ENCODE assay signal across 21 cellular contexts in genomic region chr2:204274487-204274886, GRCh38.
A peak's percentile ranks its signal among the peaks of the same experiment; 100 is the strongest.
DNase-seq lines count a peak whose midpoint lies in the region; ATAC-seq and TF ChIP-seq lines count a peak whose summit lies in the region.
"Had no signal": no experiment of that assay in that cellular context is flagged by ENCODE, and none has a peak within 500 bp of the region (broad histone marks: within the 10 kb centered on the region; RNA-seq: fewer than 3 reads in every experiment).

No MANE protein-coding gene starts in this region.

- TF ChIP-seq CTCF in GM23338 (conservative IDR thresholded peaks at IDR 0.05; ENCODE audit: low read depth in 2 of 2) (no peak), glutamatergic neuron (IDR thresholded peaks at IDR 0.05; ENCODE audit: partially characterized antibody, unreplicated experiment) (no peak)

- no peak overlapping the region for H3K4me3 ChIP-seq in GM23338
- H3K4me3 ChIP-seq: A549, GM12878 had no signal

- H3K9me3 Mint-ChIP-seq in GM23338, result no peaks in the 10 kb centered on the region
- H3K9me3 Mint-ChIP-seq in glutamatergic neuron (ENCODE audit: unreplicated experiment), result no peaks in the 10 kb centered on the region

- H3F3A ChIP-seq in GM23338 (replicated peaks; ENCODE audit: low read depth), result no peaks in the 10 kb centered on the region

- ATAC-seq in GM23338 (no peak), HG02970 (IDR thresholded peaks at IDR 0.05; ENCODE audit: low FRiP score, unreplicated experiment) (no peak)
- ATAC-seq: A549, GM12878, HCT116, Panc1, SK-N-SH treated with all-trans-retinoic acid at 6 μM for 48 hours had no signal

- H2AFZ ChIP-seq in GM23338, result no peak overlapping the region

- peaks cover 56% of the 10 kb centered on the region for H3K4me1 Mint-ChIP-seq in GM23338
- peaks cover 12% of the 10 kb centered on the region for H3K4me1 Mint-ChIP-seq in glutamatergic neuron (ENCODE audit: low read depth, unreplicated experiment)

- H3K4me3 Mint-ChIP-seq in GM23338 (no peak overlapping the region), glutamatergic neuron (ENCODE audit: unreplicated experiment) (no peak overlapping the region)

- DNase-seq in GM23338 (ENCODE audit: low spot score) (no peak), caudate nucleus (lab: John Stamatoyannopoulos, UW) (peak in 1 of 61 donors; percentile 22), glutamatergic neuron (no peak), substantia nigra (lab: John Stamatoyannopoulos, UW) (peak in 1 of 49 donors; percentile 57), hippocampal formation (lab: John Stamatoyannopoulos, UW) (no peak), glomerular visceral epithelial cell (ENCODE audit: extremely low spot score) (no peak)
- DNase-seq: BE2C, DMS79 treated with DMSO at 0.1 percent for 48 hours, GOT3, KG1, NCI-H1092 treated with DMSO at 0.1 percent for 48 hours, NCI-H146, NCI-H2081, NCI-H446, NCI-H69 had no signal

- peaks cover 42% of the 10 kb centered on the region for H3K4me1 ChIP-seq in GM23338 (ENCODE audit: insufficient read depth)
- H3K4me1 ChIP-seq: A549, BE2C had no signal

- H3K79me2 ChIP-seq in GM23338 (replicated peaks; ENCODE audit: insufficient read depth), result no peaks in the 10 kb centered on the region

- no peaks in the 10 kb centered on the region for H4K20me1 ChIP-seq in GM23338 (replicated peaks; ENCODE audit: insufficient read depth)

- H3K27ac ChIP-seq in GM23338 (ENCODE audit: low read depth) (no peak overlapping the region), caudate nucleus (ENCODE audit: low read depth, low read length) (peak overlapping the region; percentile 72), substantia nigra (ENCODE audit: low read depth, low read length, poor library complexity, severe bottlenecking) (peak overlapping the region; percentile 89)
- H3K27ac ChIP-seq: A549 had no signal

- H3K27me3 Mint-ChIP-seq in GM23338 (ENCODE audit: insufficient read depth, low read depth, poor library complexity) (peaks cover 7% of the 10 kb centered on the region), glutamatergic neuron (ENCODE audit: unreplicated experiment) (no peaks in the 10 kb centered on the region)

- H3K27ac Mint-ChIP-seq in GM23338 (no peak overlapping the region), glutamatergic neuron (ENCODE audit: unreplicated experiment) (peak overlapping the region; percentile 46)

- no peaks in the 10 kb centered on the region for H3K36me3 ChIP-seq in GM23338 (ENCODE audit: insufficient read depth)
- H3K36me3 ChIP-seq: BE2C had no signal

- H3K9me2 ChIP-seq in GM23338 (ENCODE audit: insufficient read depth), result peaks cover 20% of the 10 kb centered on the region; the same call in 1 of the 2 replicates

- H3K4me2 ChIP-seq in GM23338, result peak overlapping the region; percentile 28; the same call in 1 of the 2 replicates
- H3K4me2 ChIP-seq: A549 had no signal

- H3K27me3 ChIP-seq in GM23338 (ENCODE audit: insufficient read depth), result no peaks in the 10 kb centered on the region
- H3K27me3 ChIP-seq: BE2C had no signal

- no peaks in the 10 kb centered on the region for H3K36me3 Mint-ChIP-seq in GM23338 (ENCODE audit: low read depth)
- peaks cover 9% of the 10 kb centered on the region for H3K36me3 Mint-ChIP-seq in glutamatergic neuron (ENCODE audit: unreplicated experiment)

TF ChIP-seq in GM23338, 12 proteins besides CTCF, POLR2A, EP300 and RAD21:
- TF ChIP-seq JUNB (IDR thresholded peaks at IDR 0.05; ENCODE audit: unreplicated experiment) (no peak), ZNF114 (CRISPR knock-in tag; IDR thresholded peaks at IDR 0.05) (no peak)
TF ChIP-seq in GM23338: peak in this region for 0.
